In the genomic region with DNA sequence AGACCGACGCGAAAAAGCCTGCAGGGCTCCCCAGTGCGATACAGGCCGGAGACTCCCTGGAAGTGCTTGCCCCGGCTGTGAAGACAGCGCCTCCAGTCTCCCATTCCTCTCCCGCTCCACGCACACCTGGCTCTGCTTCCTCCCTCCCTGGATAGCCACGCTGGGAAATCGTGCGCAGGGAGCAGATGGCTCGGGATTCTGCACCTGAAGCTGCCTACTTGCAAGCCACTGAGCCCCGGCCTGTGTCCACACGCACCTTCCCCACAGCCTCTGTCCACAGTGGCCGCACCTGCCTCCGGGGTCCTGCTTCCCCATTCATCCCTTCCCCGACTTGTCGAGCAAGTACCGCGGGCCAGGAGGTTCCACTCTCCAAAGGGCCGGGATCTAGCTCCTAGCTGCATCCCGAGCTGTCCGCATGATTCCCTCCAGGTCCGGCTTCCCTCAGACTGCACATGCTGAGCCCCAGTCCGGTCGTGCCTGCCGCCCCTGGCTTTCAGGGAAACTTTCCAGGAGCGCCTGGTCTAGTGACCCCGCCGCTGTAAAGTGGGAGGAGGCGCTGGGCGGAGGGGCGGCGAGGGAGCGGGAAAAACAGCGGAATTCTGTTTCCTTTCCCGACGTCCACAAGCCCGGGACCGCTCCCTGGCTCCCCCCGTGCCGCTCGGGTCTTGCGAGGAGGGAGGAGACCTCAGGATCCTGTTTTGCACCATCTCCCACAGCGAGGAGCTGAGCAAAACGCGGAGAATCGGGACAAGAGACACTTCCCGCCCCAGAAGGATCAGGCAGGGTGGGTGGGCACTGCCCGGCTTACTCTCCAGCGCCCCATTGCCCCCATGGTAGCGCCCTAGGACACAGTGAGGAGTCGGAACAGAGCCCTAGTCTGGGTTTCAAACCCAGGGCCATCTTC, we compare ENCODE assay signal across 8 cellular contexts. TPM values are rescaled to one million over a fixed set of nuclear protein-coding genes. Genes with fewer than 3 reads are reported as not detected.
A peak's percentile ranks its signal among the peaks of the same experiment; 100 is the strongest.
DNase-seq lines count a peak whose midpoint lies in the region; ATAC-seq and TF ChIP-seq lines count a peak whose summit lies in the region.

No MANE protein-coding gene starts in this region.

- WGBS in adrenal gland, 4 donors = 1 to 3% (median 2%) methylated on average over 15 to 54 of the region's 54 CpGs

- no peak for TF ChIP-seq CTCF in adrenal gland (IDR thresholded peaks at IDR 0.05)

- no peak for ATAC-seq in GM18870 (IDR thresholded peaks at IDR 0.05; ENCODE audit: unreplicated experiment)
- ATAC-seq in HG03025 (IDR thresholded peaks at IDR 0.05; ENCODE audit: low FRiP score, unreplicated experiment) = no peak
- no peak for ATAC-seq in GM21576 (IDR thresholded peaks at IDR 0.05; ENCODE audit: unreplicated experiment)

- H3K27ac ChIP-seq in HUES48 (ENCODE audit: low read depth, low read length) (peak overlapping the region; percentile 84), adrenal gland (peak overlapping the region; percentile 43 to 93 (median 64))

- H3K36me3 ChIP-seq in HUES48 (ENCODE audit: control insufficient read depth, insufficient read depth, low read length) (peaks cover 24% of the 10 kb centered on the region), adrenal gland (replicated peaks in 1 of 2) (no peaks in the 10 kb centered on the region)

- peak; percentile 63 to 77 (median 67) for DNase-seq in adrenal gland
- DNase-seq in hypothalamus (lab: John Stamatoyannopoulos, UW) = peak in 42 of 51 donors; percentile 14 to 80 (median 58)
- DNase-seq in renal cortical epithelial cell (ENCODE audit: low read depth) = peak; percentile 21
- DNase-seq in NCI-H187 treated with DMSO at 0.1 percent for 48 hours (lab: John Stamatoyannopoulos, UW) = no peak

- intact Hi-C loops in adrenal gland (cut with DNase I) = loop anchor here (10.0 kb wide), 2 partner anchors 68 to 372 kb away; no protein-coding TSS in a partner anchor

- no peak for TF ChIP-seq POLR2A in adrenal gland (IDR thresholded peaks at IDR 0.05)

- H3K9ac ChIP-seq in HUES48 (ENCODE audit: low read depth, low read length) = peak overlapping the region; percentile 85

- H3K4me1 ChIP-seq in HUES48 (ENCODE audit: control insufficient read depth, insufficient read depth, low read length) = peaks cover 52% of the 10 kb centered on the region
- peaks cover 24 to 34% of the 10 kb centered on the region in 2 donors for H3K4me1 ChIP-seq in adrenal gland (replicated peaks in 1 of 2)

- H3K27me3 ChIP-seq in HUES48 (ENCODE audit: control insufficient read depth, insufficient read depth, low read length) (no peaks in the 10 kb centered on the region), adrenal gland (no peaks in the 10 kb centered on the region)

- H3K4me3 ChIP-seq in HUES48 (ENCODE audit: low read depth, low read length) = peak overlapping the region; percentile 93
- peak overlapping the region; percentile 28 to 94 (median 90) for H3K4me3 ChIP-seq in adrenal gland

- H3K9me3 ChIP-seq in HUES48 (ENCODE audit: control insufficient read depth, insufficient read depth, low read length) (no peaks in the 10 kb centered on the region), adrenal gland (replicated peaks in 1 of 3) (no peaks in the 10 kb centered on the region)

RNA-seq across cellular contexts. Expression of gene SEMA6A, which starts 2.0 kb away (rescaled TPM):
- 100 to 1,000 TPM; 108 to 182 (median 141) TPM for total RNA-seq in adrenal gland
- 100 to 1,000 TPM in 1 of 3 donors, 10 to 100 TPM in 2; 55.1 to 112 (median 91.2) TPM for polyA plus RNA-seq in adrenal gland
- total RNA-seq in renal cortical epithelial cell = 1.0 and 6.9 TPM in 2 replicates

Comparison
In these comparisons a context has a peak if more than half of its experiments do, and no peak if none do; other contexts are left out.
1. RNA of gene SEMA6A, which starts 2.0 kb away (total RNA-seq): 108 to 182 TPM in adrenal gland; 1.0 to 6.9 TPM in renal cortical epithelial cell; every median in the first group is over 10 times any median in the second.